ENCODE assay signal across 8 cellular contexts in the genomic region with DNA sequence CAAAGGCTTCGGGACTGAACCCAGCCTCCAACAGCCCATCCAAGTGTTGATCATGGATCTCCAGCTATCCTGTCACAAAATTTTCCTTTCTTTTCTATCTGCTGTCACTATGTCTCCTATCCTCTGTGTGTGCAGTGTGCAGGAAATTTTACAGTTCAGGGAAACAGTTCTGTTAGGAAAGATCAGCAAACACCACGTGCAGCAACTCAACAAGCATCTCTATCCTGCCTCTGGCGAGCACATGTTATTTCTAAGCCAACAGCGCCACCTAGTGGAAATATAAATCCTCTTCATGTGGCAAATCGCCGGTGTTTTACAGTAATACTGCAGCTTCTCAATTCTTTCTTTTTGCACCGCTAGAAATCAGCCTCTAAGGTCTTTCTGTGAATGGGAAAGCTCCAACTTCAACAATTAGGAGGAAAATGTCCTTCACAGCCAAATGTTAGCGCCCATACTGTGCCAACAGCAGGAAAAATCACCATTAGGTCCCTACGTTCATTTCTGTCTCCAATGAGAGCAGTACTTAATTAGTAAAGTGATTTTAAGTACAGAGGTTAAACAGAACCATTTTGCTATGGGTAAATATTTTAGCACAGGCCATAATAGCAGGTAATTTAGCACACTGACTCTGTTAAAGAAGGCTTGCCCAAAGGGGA.
DNase-seq lines count a peak whose midpoint lies in the region; ATAC-seq, FAIRE-seq and TF ChIP-seq lines count a peak whose summit lies in the region.

No MANE protein-coding gene starts in this region.

- peak; percentile 96 for FAIRE-seq in A204.1 (lab: Jason Lieb, UNC)

- peak; percentile 69 to 82 for DNase-seq in NCI-H2081 (lab: John Stamatoyannopoulos, UW)
- peak; percentile 38 for DNase-seq in T-helper 9 cell
- peak; percentile 37 to 57 for DNase-seq in central memory CD8-positive, alpha-beta T cell (ENCODE audit: low spot score in 2 of 2)
- peak; percentile 76 for DNase-seq in kidney tubule cell (ENCODE audit: low spot score)
- DNase-seq in stimulated activated CD4-positive, alpha-beta T cell treated with anti-CD3 and anti-CD28 coated beads, TNF-alpha, amount 100 ng/mL, for 48 hours (ENCODE audit: low read depth in 3 of 3) = peak; percentile 19 to 56 (median 27)

- H3K4me3 ChIP-seq in GM12875 (ENCODE audit: low read depth, low read length) = no peak overlapping the region

- ATAC-seq in central memory CD8-positive, alpha-beta T cell (replicated peaks; ENCODE audit: extremely low read depth, poor library complexity, severe bottlenecking) = no peak
- ATAC-seq in GM18873 (IDR thresholded peaks at IDR 0.05; ENCODE audit: low FRiP score, unreplicated experiment) = no peak

- H3K36me3 Mint-ChIP-seq in central memory CD8-positive, alpha-beta T cell (ENCODE audit: insufficient read depth) = no peaks in the 10 kb centered on the region

- H3K27ac Mint-ChIP-seq in central memory CD8-positive, alpha-beta T cell (ENCODE audit: low read depth) = no peak overlapping the region

- H3K9me3 Mint-ChIP-seq in central memory CD8-positive, alpha-beta T cell = no peaks in the 10 kb centered on the region

- peaks cover 65% of the 10 kb centered on the region for H3K27me3 Mint-ChIP-seq in central memory CD8-positive, alpha-beta T cell

- TF ChIP-seq CTCF in GM12875 (IDR thresholded peaks at IDR 0.05; ENCODE audit: borderline replicate concordance, insufficient read depth, low read depth, low read length) = peak; percentile 29; the same call in 1 of the 2 replicates

- H3K4me3 Mint-ChIP-seq in central memory CD8-positive, alpha-beta T cell = no peak overlapping the region

- peaks cover 5% of the 10 kb centered on the region for H3K4me1 Mint-ChIP-seq in central memory CD8-positive, alpha-beta T cell
